Comparison of ENCODE assay signal across 8 cellular contexts in genomic region chr1:219416598-219417238, GRCh38.
DNase-seq lines count a peak whose midpoint lies in the region; ATAC-seq and TF ChIP-seq lines count a peak whose summit lies in the region.

No MANE protein-coding gene starts in this region.

- 0% methylated on average over 1 of the region's 1 CpG for WGBS in smooth muscle cell (ENCODE audit: low lambda C conversion rate)
- WGBS in suprapubic skin = 13% methylated on average over 1 of the region's 1 CpG

- H3K36me3 ChIP-seq in right atrium auricular region (no peaks in the 10 kb centered on the region), smooth muscle cell (ENCODE audit: low read depth) (no peaks in the 10 kb centered on the region), suprapubic skin (no peaks in the 10 kb centered on the region)

- H3K27me3 Mint-ChIP-seq in activated naive CD8-positive, alpha-beta T cell treated with anti-CD3 and anti-CD28 coated beads for 36 hours = no peaks in the 10 kb centered on the region

- TF ChIP-seq EP300 in suprapubic skin (IDR thresholded peaks at IDR 0.05) = no peak

- H3K9me3 Mint-ChIP-seq in activated naive CD8-positive, alpha-beta T cell treated with anti-CD3 and anti-CD28 coated beads for 36 hours = no peaks in the 10 kb centered on the region

- H3K4me3 Mint-ChIP-seq in activated naive CD8-positive, alpha-beta T cell treated with anti-CD3 and anti-CD28 coated beads for 36 hours = no peak overlapping the region

- H3K4me1 Mint-ChIP-seq in activated naive CD8-positive, alpha-beta T cell treated with anti-CD3 and anti-CD28 coated beads for 36 hours = no peaks in the 10 kb centered on the region

- H3K36me3 Mint-ChIP-seq in activated naive CD8-positive, alpha-beta T cell treated with anti-CD3 and anti-CD28 coated beads for 36 hours = no peaks in the 10 kb centered on the region

- no peak overlapping the region for H3K9ac ChIP-seq in smooth muscle cell (ENCODE audit: low read depth)

- DNase-seq in GM10266 (ENCODE audit: extremely low spot score) (peak; percentile 14), SK-N-DZ (ENCODE audit: low spot score) (peak; percentile 55), right atrium auricular region (ENCODE audit: low spot score) (no peak), smooth muscle cell (lab: John Stamatoyannopoulos, UW; ENCODE audit: unreplicated experiment) (peak; percentile 3), suprapubic skin (ENCODE audit: low spot score in 2 of 2) (no peak)
- DNase-seq in Jurkat, Clone E6-1 (ENCODE audit: low read depth, low spot score) = peak; percentile 29
- peak; percentile 42 for DNase-seq in activated naive CD8-positive, alpha-beta T cell treated with anti-CD3 and anti-CD28 coated beads for 36 hours

- H3K4me1 ChIP-seq in right atrium auricular region = peaks cover 0 to 6% of the 10 kb centered on the region in 2 donors
- no peaks in the 10 kb centered on the region for H3K4me1 ChIP-seq in smooth muscle cell (ENCODE audit: low read depth)
- no peaks in the 10 kb centered on the region for H3K4me1 ChIP-seq in suprapubic skin

- H3K9me3 ChIP-seq in right atrium auricular region (no peaks in the 10 kb centered on the region), smooth muscle cell (replicated peaks; ENCODE audit: low read depth) (no peaks in the 10 kb centered on the region), suprapubic skin (no peaks in the 10 kb centered on the region)

- no peaks in the 10 kb centered on the region for H3K79me2 ChIP-seq in smooth muscle cell (ENCODE audit: low read depth)

- H3F3A ChIP-seq in smooth muscle cell (ENCODE audit: low read depth) = no peaks in the 10 kb centered on the region

- H3K27ac ChIP-seq in right atrium auricular region = no peak overlapping the region
- H3K27ac ChIP-seq in smooth muscle cell (ENCODE audit: low read depth) = no peak overlapping the region
- H3K27ac ChIP-seq in suprapubic skin = no peak overlapping the region

- peak; percentile 98 for ATAC-seq in GM21786 (IDR thresholded peaks at IDR 0.05; ENCODE audit: unreplicated experiment)

- H4K20me1 ChIP-seq in smooth muscle cell (ENCODE audit: low read depth) = no peaks in the 10 kb centered on the region

- peak; percentile 71 for TF ChIP-seq CTCF in GM10266 (IDR thresholded peaks at IDR 0.05; ENCODE audit: control insufficient read depth, insufficient read depth, low read depth, missing control alignments)
- TF ChIP-seq CTCF in right atrium auricular region (IDR thresholded peaks at IDR 0.05) = peak; percentile 40 to 73
- TF ChIP-seq CTCF in smooth muscle cell (IDR thresholded peaks at IDR 0.05; ENCODE audit: borderline replicate concordance, insufficient read depth, poor library complexity, severe bottlenecking) = peak; percentile 61
- peak in 1 of 2 donors; percentile 52 for TF ChIP-seq CTCF in suprapubic skin (IDR thresholded peaks at IDR 0.05)

- H2AFZ ChIP-seq in smooth muscle cell (ENCODE audit: low read depth) = no peak overlapping the region

- no peak overlapping the region for H3K27ac Mint-ChIP-seq in activated naive CD8-positive, alpha-beta T cell treated with anti-CD3 and anti-CD28 coated beads for 36 hours

- no peak overlapping the region for H3K4me2 ChIP-seq in smooth muscle cell

- no peak for TF ChIP-seq POLR2A in suprapubic skin (IDR thresholded peaks at IDR 0.05)

- H3K4me3 ChIP-seq in Jurkat, Clone E6-1 (ENCODE audit: low read length) = no peak overlapping the region
- H3K4me3 ChIP-seq in right atrium auricular region = no peak overlapping the region
- H3K4me3 ChIP-seq in smooth muscle cell = no peak overlapping the region
- H3K4me3 ChIP-seq in suprapubic skin = no peak overlapping the region

- H3K27me3 ChIP-seq in right atrium auricular region (no peaks in the 10 kb centered on the region), smooth muscle cell (ENCODE audit: low read depth) (no peaks in the 10 kb centered on the region), suprapubic skin (no peaks in the 10 kb centered on the region)

Comparison
In these comparisons a context has a peak if more than half of its experiments do, and no peak if none do; other contexts are left out.
1. DNase-seq: peak in GM10266 (single experiment), Jurkat, Clone E6-1 (single experiment), SK-N-DZ (single experiment), activated naive CD8-positive, alpha-beta T cell treated with anti-CD3 and anti-CD28 coated beads for 36 hours (single experiment) and smooth muscle cell (single experiment); none in right atrium auricular region (single experiment) and suprapubic skin (0 of 2).